Comparison of ENCODE assay signal across 9 cellular contexts in the genomic region with DNA sequence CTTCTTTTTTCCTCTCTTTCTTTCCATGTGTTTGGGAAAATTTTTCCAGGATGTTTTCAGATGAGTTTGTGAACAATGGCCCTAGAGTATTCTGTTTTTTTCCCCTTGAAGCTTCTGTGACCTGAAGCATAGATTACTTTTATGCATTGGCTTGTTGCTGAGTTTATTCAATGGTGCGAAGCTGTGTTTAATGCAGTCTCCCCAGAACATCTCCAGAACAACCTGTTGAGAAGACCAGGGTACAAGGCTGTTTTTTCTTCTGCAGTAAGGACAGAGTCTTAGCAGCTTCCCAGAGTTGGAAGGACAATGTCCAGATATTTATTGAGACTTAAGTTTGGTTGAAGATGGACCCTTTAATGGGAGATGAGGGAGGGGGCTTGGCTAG.
"Had no signal": no experiment of that assay in that cellular context is flagged by ENCODE, and none has a peak within 500 bp of the region (broad histone marks: within the 10 kb centered on the region; RNA-seq: fewer than 3 reads in every experiment).

No MANE protein-coding gene starts in this region.

- H3K4me3 Mint-ChIP-seq: HFFc6 had no signal

- DNase-seq: GOT3, HFFc6, IMR-90, KG1 had no signal

- H3K27ac Mint-ChIP-seq: HFFc6 had no signal

- H3K4me3 ChIP-seq: HAP-1, K562 had no signal

- ATAC-seq: HCT116, K562 had no signal

- H3K9me3 ChIP-seq: HAP-1 had no signal

- H3K36me3 ChIP-seq: HAP-1 had no signal

- FAIRE-seq: H54, HTR-8/SVneo, K562 had no signal
